23 cellular contexts compared by ENCODE assay signal in genomic region chr5:171743786-171744076, GRCh38. TPM values are rescaled to one million over a fixed set of nuclear protein-coding genes. Genes with fewer than 3 reads are reported as not detected.
DNase-seq lines count a peak whose midpoint lies in the region; ATAC-seq and TF ChIP-seq lines count a peak whose summit lies in the region.
"Had no signal": no experiment of that assay in that cellular context is flagged by ENCODE, and none has a peak within 500 bp of the region (broad histone marks: within the 10 kb centered on the region; RNA-seq: fewer than 3 reads in every experiment).

No MANE protein-coding gene starts in this region.

- no peak overlapping the region for H3K9ac ChIP-seq in MM.1S (ENCODE audit: low read length)
- H3K9ac ChIP-seq in endodermal cell (ENCODE audit: extremely low read depth, low read length, poor library complexity, severe bottlenecking): no peak overlapping the region

- TF ChIP-seq EP300 in suprapubic skin (IDR thresholded peaks at IDR 0.05): no peak

- no peak for DNase-seq in MM.1S
- peak; percentile 7 for DNase-seq in occipital lobe (lab: John Stamatoyannopoulos, UW)
- no peak for DNase-seq in suprapubic skin (ENCODE audit: low spot score in 2 of 2)
- DNase-seq in ureter (ENCODE audit: low spot score): no peak
- DNase-seq in endodermal cell: no peak
- no peak for DNase-seq in NCI-H2171 treated with DMSO at 0.1 percent for 48 hours (lab: John Stamatoyannopoulos, UW)
- DNase-seq: ACHN, AML-193, Caco-2, DMS153, H9, NCI-H1105 treated with DMSO at 0.1 percent for 48 hours, NCI-H1694 treated with DMSO at 0.1 percent for 48 hours, NCI-H2107, NCI-H226, SIG-M5 had no signal

- ATAC-seq in GM19395 (IDR thresholded peaks at IDR 0.05; ENCODE audit: unreplicated experiment) (peak; percentile 40), HG02973 (IDR thresholded peaks at IDR 0.05; ENCODE audit: unreplicated experiment) (peak; percentile 10)

- H3K9me3 ChIP-seq in MM.1S (replicated peaks; ENCODE audit: insufficient read depth, low read length) (no peaks in the 10 kb centered on the region), suprapubic skin (no peaks in the 10 kb centered on the region), endodermal cell (ENCODE audit: control insufficient read depth, low read length) (no peaks in the 10 kb centered on the region)
- H3K9me3 ChIP-seq: Caco-2 had no signal

- H3K36me3 ChIP-seq in MM.1S (replicated peaks; ENCODE audit: insufficient read depth, low read length) (no peaks in the 10 kb centered on the region), suprapubic skin (no peaks in the 10 kb centered on the region), endodermal cell (ENCODE audit: control insufficient read depth, insufficient read depth, low read length) (no peaks in the 10 kb centered on the region)

- H3K36me3 Mint-ChIP-seq in endodermal cell (ENCODE audit: low read depth): no peaks in the 10 kb centered on the region

- no peak overlapping the region for H3K27ac Mint-ChIP-seq in endodermal cell
- H3K27ac Mint-ChIP-seq: H9 had no signal

- TF ChIP-seq CTCF in MM.1S (IDR thresholded peaks at IDR 0.05; ENCODE audit: low read length) (no peak), suprapubic skin (IDR thresholded peaks at IDR 0.05) (no peak), endodermal cell (conservative IDR thresholded peaks at IDR 0.05) (no peak)

- H3K4me3 Mint-ChIP-seq in endodermal cell: no peak overlapping the region
- H3K4me3 Mint-ChIP-seq: H9 had no signal

- no peak overlapping the region for H3K4me3 ChIP-seq in MM.1S (ENCODE audit: low read length)
- H3K4me3 ChIP-seq in suprapubic skin: no peak overlapping the region
- H3K4me3 ChIP-seq in endodermal cell (ENCODE audit: low read length): no peak overlapping the region

- no peaks in the 10 kb centered on the region for H3K79me2 ChIP-seq in MM.1S (ENCODE audit: low read length)

- H3K9me2 ChIP-seq in MM.1S (replicated peaks; ENCODE audit: insufficient read depth, low read length): no peaks in the 10 kb centered on the region

- H3K4me2 ChIP-seq in MM.1S (ENCODE audit: low read depth, low read length): no peak overlapping the region

- peaks cover 32% of the 10 kb centered on the region for H3K27me3 Mint-ChIP-seq in endodermal cell (ENCODE audit: insufficient read depth)

- H2AFZ ChIP-seq in MM.1S (ENCODE audit: low read length): no peak overlapping the region

- TF ChIP-seq POLR2A in suprapubic skin (IDR thresholded peaks at IDR 0.05): no peak

- H3K4me1 ChIP-seq in MM.1S (ENCODE audit: low read length) (peaks cover 11% of the 10 kb centered on the region), suprapubic skin (peaks cover 6% of the 10 kb centered on the region), endodermal cell (ENCODE audit: control insufficient read depth, insufficient read depth, low read length) (no peaks in the 10 kb centered on the region)
- H3K4me1 ChIP-seq: Caco-2 had no signal

- H3K27me3 ChIP-seq in MM.1S (replicated peaks; ENCODE audit: insufficient read depth, low read length): no peaks in the 10 kb centered on the region
- H3K27me3 ChIP-seq in suprapubic skin: no peaks in the 10 kb centered on the region
- H3K27me3 ChIP-seq in endodermal cell (ENCODE audit: control insufficient read depth, insufficient read depth, low read length, poor library complexity, severe bottlenecking): peaks cover 19% of the 10 kb centered on the region

- H3K27ac ChIP-seq in MM.1S (ENCODE audit: low read length) (peak overlapping the region; percentile 60; the same call in 1 of the 2 replicates), suprapubic skin (no peak overlapping the region), endodermal cell (ENCODE audit: low read depth, low read length) (no peak overlapping the region)
- H3K27ac ChIP-seq: HL-60 had no signal

- no peaks in the 10 kb centered on the region for H4K20me1 ChIP-seq in MM.1S (ENCODE audit: insufficient read depth, low read length)

- 94% methylated on average over 2 of the region's 2 CpGs for WGBS in suprapubic skin
- 88 to 100% methylated on average over 1 to 2 of the region's 2 CpGs for WGBS in endodermal cell (ENCODE audit: insufficient coverage in 1 of 2, insufficient read length in 1 of 2), 2 experiments

- no peaks in the 10 kb centered on the region for H3K9me3 Mint-ChIP-seq in endodermal cell
- H3K9me3 Mint-ChIP-seq: H9 had no signal

- H3F3A ChIP-seq in MM.1S (ENCODE audit: insufficient read depth, low read length): peaks cover 13% of the 10 kb centered on the region

- H3K4me1 Mint-ChIP-seq in endodermal cell: peaks cover 13% of the 10 kb centered on the region

RNA-seq across cellular contexts. Expression of gene SMIM23, which starts 41.9 kb away (rescaled TPM):
- total RNA-seq in occipital lobe (not detected), suprapubic skin (not detected), ureter (not detected), endodermal cell (not detected)
- not detected for polyA plus RNA-seq in endodermal cell (2013, experiment 1 of 2)
- polyA plus RNA-seq in endodermal cell (2013, experiment 2 of 2): not detected
- total RNA-seq: Caco-2; H9; LHCN-M2; OCI-LY7; RPMI7951; T-helper 2 cell treated with Interferon-gamma antibody and Interleukin-4, amounts not matched to agents 100 ng/mL and 5 ng/mL, for 36 hours had no signal
